24 cellular contexts compared by ENCODE assay signal in genomic region chr4:78091534-78091933, GRCh38.
"Had no signal": no experiment of that assay in that cellular context is flagged by ENCODE, and none has a peak within 500 bp of the region (broad histone marks: within the 10 kb centered on the region; RNA-seq: fewer than 3 reads in every experiment).

No MANE protein-coding gene starts in this region.

- ATAC-seq: T-cell had no signal

- H3K4me1 Mint-ChIP-seq: T-cell had no signal

- DNase-seq: IMR-90, Karpas-422, KG1, MM.1S, NCI-H1092 treated with DMSO at 0.1 percent for 48 hours, NCI-H1436, NCI-H187, NCI-H2029, NCI-H2081 treated with DMSO at 0.1 percent for 48 hours, NCI-H2171, NCI-H226, NCI-H446, NCI-H510A, NCI-H524 treated with DMSO at 0.1 percent for 48 hours, NCI-H69, NCI-H774, Right ventricle myocardium superior, RPMI8226, SIG-M5, SW 1271, T-cell had no signal

- H3K4me3 Mint-ChIP-seq: T-cell had no signal

- H3K4me3 ChIP-seq: SJSA1, SK-N-MC had no signal

- H3K27ac ChIP-seq: SJSA1, SK-N-MC had no signal

- H3K36me3 Mint-ChIP-seq: T-cell had no signal

- FAIRE-seq: RCC 7860 had no signal

- H3K27ac Mint-ChIP-seq: T-cell had no signal

- H3K9me3 Mint-ChIP-seq: T-cell had no signal

- H3K27me3 ChIP-seq: SJSA1 had no signal

- H3K9me3 ChIP-seq: SJSA1 had no signal

- H3K36me3 ChIP-seq: SJSA1 had no signal

- H3K4me1 ChIP-seq: SJSA1 had no signal
